Comparison of ENCODE assay signal across 12 cellular contexts in genomic region chr2:64312622-64312948, GRCh38.
A peak's percentile ranks its signal among the peaks of the same experiment; 100 is the strongest.
DNase-seq lines count a peak whose midpoint lies in the region.
"Had no signal": no experiment of that assay in that cellular context is flagged by ENCODE, and none has a peak within 500 bp of the region (broad histone marks: within the 10 kb centered on the region; RNA-seq: fewer than 3 reads in every experiment).

No MANE protein-coding gene starts in this region.

- H4K20me1 ChIP-seq in GM23248 (ENCODE audit: insufficient read depth) = no peaks in the 10 kb centered on the region

- no peaks in the 10 kb centered on the region for H3K9me2 ChIP-seq in GM23248 (ENCODE audit: insufficient read depth)

- DNase-seq in GM23248 (no peak), LoVo (ENCODE audit: low spot score) (no peak), Ammon's horn (ENCODE audit: low spot score) (no peak), NCI-H526 treated with DMSO at 0.1 percent for 48 hours (lab: John Stamatoyannopoulos, UW) (no peak)
- no peak for DNase-seq in activated CD4-positive, alpha-beta T cell treated with anti-CD3 and anti-CD28 coated beads, Interleukin-2, amount 50 U/mL, for 4 hours
- DNase-seq: activated naive CD4-positive, alpha-beta T cell; stimulated activated naive CD8-positive, alpha-beta T cell treated with anti-CD3 and anti-CD28 coated beads, Interleukin-15, amount 100 ng/mL, for 72 hours had no signal

- 0 out of 2 replicates have a peak overlapping the region, but pooled peaks have one; percentile 34 for H2AFZ ChIP-seq in GM23248

- H3K27ac ChIP-seq in GM23248 (no peak overlapping the region), angular gyrus (ENCODE audit: low read depth, low read length) (peak overlapping the region; percentile 65), layer of hippocampus (ENCODE audit: low read depth, low read length) (peak overlapping the region; percentile 4), skin epidermis (peak overlapping the region in 19 of 21 experiments; percentile 14 to 91 (median 78))

- H3K9me3 ChIP-seq in GM23248 (ENCODE audit: low read depth) = no peaks in the 10 kb centered on the region
- H3K9me3 ChIP-seq: BE2C, MG63 had no signal

- peak overlapping the region; percentile 90 for H3K4me2 ChIP-seq in GM23248 (ENCODE audit: unreplicated experiment)

- peaks cover 19% of the 10 kb centered on the region; the same call in 1 of the 2 replicates for H3K27me3 ChIP-seq in GM23248 (replicated peaks; ENCODE audit: insufficient read depth)
- no peaks in the 10 kb centered on the region for H3K27me3 ChIP-seq in layer of hippocampus (ENCODE audit: control insufficient read depth, insufficient read depth, low read length)
- H3K27me3 ChIP-seq: BE2C had no signal

- H3K4me1 ChIP-seq in GM23248 (ENCODE audit: insufficient read depth) = peaks cover 14% of the 10 kb centered on the region
- H3K4me1 ChIP-seq: BE2C had no signal

- in situ Hi-C loops in GM23248 (cut with MboI) = no loop called here

- no peaks in the 10 kb centered on the region for H3K79me2 ChIP-seq in GM23248 (ENCODE audit: insufficient read depth)

- 0 out of 2 replicates have a peak, but pooled peaks cover 3% of the 10 kb centered on the region for H3F3A ChIP-seq in GM23248 (ENCODE audit: insufficient read depth)

- H3K36me3 ChIP-seq in GM23248 (ENCODE audit: low read depth) = no peaks in the 10 kb centered on the region
- H3K36me3 ChIP-seq: BE2C, MG63 had no signal

- peak overlapping the region; percentile 63 for H3K4me3 ChIP-seq in GM23248
- no peak overlapping the region for H3K4me3 ChIP-seq in skin epidermis
- H3K4me3 ChIP-seq: MG63 had no signal

- H3K9ac ChIP-seq in GM23248 = 0 out of 2 replicates have a peak overlapping the region, but pooled peaks have one; percentile 24

- WGBS in GM23248 (ENCODE audit: low coverage in 1 of 2, low lambda C conversion rate in 2 of 2, missing lambda C conversion rate in 2 of 2), 2 experiments = 17 to 22% methylated on average over 5 of the region's 5 CpGs
